ENCODE assay signal across 8 cellular contexts in genomic region chr6:84967389-84967788, GRCh38.
A peak's percentile ranks its signal among the peaks of the same experiment; 100 is the strongest.
DNase-seq lines count a peak whose midpoint lies in the region; ATAC-seq, FAIRE-seq and TF ChIP-seq lines count a peak whose summit lies in the region.

No MANE protein-coding gene starts in this region.

- whole genome bisulfite sequencing in esophagus squamous epithelium, 2 donors, result 59 to 66% methylated on average over 7 of the region's 7 CpGs

- peak in 1 of 2 experiments; percentile 19 for DNase-seq in Caco-2
- DNase-seq in HTR-8/SVneo (ENCODE audit: insufficient read length, low spot score), result peak; percentile 8
- DNase-seq in SKM-1 (lab: John Stamatoyannopoulos, UW; ENCODE audit: unreplicated experiment), result peak; percentile 29
- DNase-seq in inferior parietal cortex (ENCODE audit: extremely low spot score), result peak; percentile 40
- DNase-seq in esophagus squamous epithelium (lab: John Stamatoyannopoulos, UW), result no peak
- DNase-seq in Right ventricle myocardium inferior (ENCODE audit: missing footprints), result no peak

- no peak overlapping the region for H3K4me3 ChIP-seq in Caco-2 (ENCODE audit: low read depth, low read length)
- no peak overlapping the region for H3K4me3 ChIP-seq in esophagus squamous epithelium

- no peak for TF ChIP-seq POLR2A in esophagus squamous epithelium (IDR thresholded peaks at IDR 0.05)

- H3K4me1 ChIP-seq in Caco-2 (no peaks in the 10 kb centered on the region), esophagus squamous epithelium (no peaks in the 10 kb centered on the region)

- no peaks in the 10 kb centered on the region for H3K4me1 Mint-ChIP-seq in Caco-2 (ENCODE audit: low read depth, unreplicated experiment)

- CTCF ChIA-PET in Caco-2 (lab: Charles Lee), result no interaction called here

- H3K36me3 Mint-ChIP-seq in Caco-2 (ENCODE audit: insufficient read depth, unreplicated experiment), result no peaks in the 10 kb centered on the region

- TF ChIP-seq CTCF in Caco-2 (IDR thresholded peaks at IDR 0.05; ENCODE audit: insufficient read depth in 1 of 2, low read depth in 1 of 2, low read length in 1 of 2, severe bottlenecking in 1 of 2, unreplicated experiment in 1 of 2), result peak; percentile 36 to 38
- no peak for TF ChIP-seq CTCF in esophagus squamous epithelium (IDR thresholded peaks at IDR 0.05)

- H3K4me3 Mint-ChIP-seq in Caco-2 (ENCODE audit: unreplicated experiment), result no peak overlapping the region

- no peak for ATAC-seq in GM19023 (IDR thresholded peaks at IDR 0.05; ENCODE audit: unreplicated experiment)
- ATAC-seq in Right ventricle myocardium inferior, result no peak
- no peak for ATAC-seq in HG03460 (IDR thresholded peaks at IDR 0.05; ENCODE audit: unreplicated experiment)

- no peaks in the 10 kb centered on the region; the same call in 1 of the 2 replicates for H3K9me3 ChIP-seq in Caco-2
- peaks cover 0 to 23% (median 19%) of the 10 kb centered on the region in 3 donors for H3K9me3 ChIP-seq in esophagus squamous epithelium

- H3K27ac Mint-ChIP-seq in Caco-2 (ENCODE audit: unreplicated experiment), result no peak overlapping the region

- no TSS peak for BruUV-seq in Caco-2 (replicated peaks; lab: Mats Ljungman, UMichigan)

- H3K27ac ChIP-seq in esophagus squamous epithelium, result no peak overlapping the region

- no peaks in the 10 kb centered on the region for H3K27me3 ChIP-seq in Caco-2 (replicated peaks; ENCODE audit: control insufficient read depth, insufficient read depth, low read length)
- no peaks in the 10 kb centered on the region for H3K27me3 ChIP-seq in esophagus squamous epithelium

- H3K36me3 ChIP-seq in Caco-2 (ENCODE audit: control insufficient read depth, insufficient read depth, low read length), result no peaks in the 10 kb centered on the region
- H3K36me3 ChIP-seq in esophagus squamous epithelium, result no peaks in the 10 kb centered on the region

- H3K27me3 Mint-ChIP-seq in Caco-2 (ENCODE audit: insufficient read depth, unreplicated experiment), result peaks cover 5% of the 10 kb centered on the region

- H3K9me3 Mint-ChIP-seq in Caco-2 (ENCODE audit: unreplicated experiment), result no peaks in the 10 kb centered on the region

- POLR2A ChIA-PET in Caco-2 (lab: Charles Lee), result no interaction called here

- FAIRE-seq in HTR-8/SVneo (lab: Jason Lieb, UNC), result no peak

- intact Hi-C loops in Caco-2 (cut with micrococcal nuclease; ENCODE audit: unreplicated experiment) (loop anchor here (5.0 kb wide), 1 partner anchor 355 kb away; no protein-coding TSS in a partner anchor), esophagus squamous epithelium (cut with DNase I) (no loop called here), Right ventricle myocardium inferior (cut with DNase I) (no loop called here)

Comparison
In these comparisons a context has a peak if more than half of its experiments do, and no peak if none do; other contexts are left out.
1. DNase-seq: peak in HTR-8/SVneo (single experiment), SKM-1 (single experiment) and inferior parietal cortex (single experiment); none in esophagus squamous epithelium (single experiment) and Right ventricle myocardium inferior (single experiment).
2. CTCF ChIP-seq: peak in Caco-2 (2 of 2); none in esophagus squamous epithelium (0 of 6).